In the genomic region with DNA sequence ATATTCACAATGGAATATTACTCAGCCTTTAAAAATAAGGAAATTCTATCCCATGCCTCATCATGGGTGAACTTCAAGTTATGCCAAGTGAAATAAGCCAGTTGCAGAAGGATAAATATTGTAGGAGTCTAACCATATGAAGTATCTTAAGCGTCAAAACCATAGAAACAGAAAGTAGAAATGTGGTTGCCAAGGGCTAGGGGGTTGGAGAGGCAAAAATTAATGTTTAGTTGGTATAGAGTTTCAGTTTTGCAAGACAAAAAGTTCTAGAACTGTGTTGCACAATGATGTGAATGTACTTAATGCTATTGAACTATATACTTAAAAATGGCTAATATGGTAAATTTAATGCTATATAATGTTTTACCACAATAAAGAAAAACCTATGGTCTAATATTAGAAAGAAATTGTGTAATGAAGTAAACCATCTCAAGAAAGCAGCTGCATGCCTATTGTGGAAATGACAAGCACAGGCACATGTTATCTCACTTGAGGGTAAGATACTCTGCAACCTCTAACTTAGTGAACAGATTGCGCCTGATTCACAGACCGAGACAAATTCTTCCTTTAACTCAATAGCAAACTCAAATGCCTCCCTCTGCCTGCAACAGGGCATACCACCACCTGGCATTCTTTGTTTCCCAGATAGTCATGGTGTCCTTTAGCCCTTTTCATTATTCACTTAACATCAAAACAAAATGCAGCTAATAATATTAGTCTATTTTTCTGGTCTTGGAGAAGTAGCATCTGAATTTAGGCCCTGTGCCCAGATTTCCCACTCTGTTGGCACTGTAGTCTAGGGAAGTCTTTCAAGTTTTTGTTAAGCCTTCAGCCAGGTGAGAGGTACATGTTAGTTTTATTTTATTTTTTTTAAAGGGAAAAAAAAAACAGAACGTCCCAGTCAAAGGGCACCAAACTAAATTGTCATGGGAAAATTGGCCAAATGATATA, we compare ENCODE assay signal across 17 cellular contexts.
A peak's percentile ranks its signal among the peaks of the same experiment; 100 is the strongest.
DNase-seq lines count a peak whose midpoint lies in the region; ATAC-seq and TF ChIP-seq lines count a peak whose summit lies in the region.
"Had no signal": no experiment of that assay in that cellular context is flagged by ENCODE, and none has a peak within 500 bp of the region (broad histone marks: within the 10 kb centered on the region; RNA-seq: fewer than 3 reads in every experiment).

No MANE protein-coding gene starts in this region.

- H4K20me1 ChIP-seq in GM23338 (replicated peaks; ENCODE audit: insufficient read depth), result no peaks in the 10 kb centered on the region

- H3K4me1 ChIP-seq in GM23338 (ENCODE audit: insufficient read depth) (peaks cover 12% of the 10 kb centered on the region), thyroid gland (peaks cover 24 to 28% of the 10 kb centered on the region in 2 donors), gastrocnemius medialis (no peaks in the 10 kb centered on the region)
- H3K4me1 ChIP-seq: esophagus muscularis mucosa, spleen had no signal

- H3K4me1 Mint-ChIP-seq in GM23338, result peaks cover 15% of the 10 kb centered on the region; the same call in 2 of the 3 replicates
- H3K4me1 Mint-ChIP-seq: CD8-positive, alpha-beta memory T cell; central memory CD8-positive, alpha-beta T cell had no signal

- POLR2A ChIA-PET in HEK293T (lab: Yijun Ruan, JAX), result no interaction called here

- H3F3A ChIP-seq in GM23338 (replicated peaks; ENCODE audit: low read depth), result no peaks in the 10 kb centered on the region

- no peak overlapping the region for H3K4me3 Mint-ChIP-seq in GM23338
- H3K4me3 Mint-ChIP-seq: CD8-positive, alpha-beta memory T cell; central memory CD8-positive, alpha-beta T cell had no signal

- 52% methylated on average over 4 of the region's 4 CpGs for WGBS in thyroid gland, 2 donors

- H3K9me2 ChIP-seq in GM23338 (ENCODE audit: insufficient read depth), result no peaks in the 10 kb centered on the region; the same call in 1 of the 2 replicates

- in situ Hi-C loops in gastrocnemius medialis (cut with MboI; ENCODE audit: low sequenced_read_pairs in 4 of 4), result no loop called here

- H3K27ac ChIP-seq in GM23338 (ENCODE audit: low read depth) (no peak overlapping the region), thyroid gland (peak overlapping the region; percentile 42 to 76 (median 72)), gastrocnemius medialis (no peak overlapping the region)
- H3K27ac ChIP-seq: 22Rv1, esophagus muscularis mucosa, spleen, transverse colon had no signal

- H3K36me3 ChIP-seq in GM23338 (ENCODE audit: insufficient read depth) (no peaks in the 10 kb centered on the region), thyroid gland (no peaks in the 10 kb centered on the region), gastrocnemius medialis (no peaks in the 10 kb centered on the region)
- H3K36me3 ChIP-seq: esophagus muscularis mucosa, spleen, transverse colon had no signal

- TF ChIP-seq POLR2A in thyroid gland (IDR thresholded peaks at IDR 0.05), result no peak
- no peak for TF ChIP-seq POLR2A in gastrocnemius medialis (IDR thresholded peaks at IDR 0.05)

- no peaks in the 10 kb centered on the region for H3K27me3 ChIP-seq in GM23338 (ENCODE audit: insufficient read depth)
- no peaks in the 10 kb centered on the region for H3K27me3 ChIP-seq in thyroid gland
- no peaks in the 10 kb centered on the region for H3K27me3 ChIP-seq in gastrocnemius medialis
- H3K27me3 ChIP-seq: esophagus muscularis mucosa, transverse colon had no signal

- no peak overlapping the region for H3K4me2 ChIP-seq in GM23338

- no peaks in the 10 kb centered on the region for H3K79me2 ChIP-seq in GM23338 (replicated peaks; ENCODE audit: insufficient read depth)

- intact Hi-C loops in thyroid gland (cut with DNase I), result no loop called here
- intact Hi-C loops in gastrocnemius medialis (cut with DNase I; ENCODE audit: low total_unique reads), result no loop called here

- TF ChIP-seq CTCF in GM23338 (conservative IDR thresholded peaks at IDR 0.05; ENCODE audit: low read depth in 2 of 2) (no peak), thyroid gland (IDR thresholded peaks at IDR 0.05) (peak in 2 of 6 experiments; percentile 20 to 39), gastrocnemius medialis (IDR thresholded peaks at IDR 0.05 in 4 of 5, conservative IDR thresholded peaks at IDR 0.05 in 1 of 5) (no peak)

- peak; percentile 16 for DNase-seq in DMS79 treated with DMSO at 0.1 percent for 48 hours (lab: John Stamatoyannopoulos, UW)
- no peak for DNase-seq in DMS79 (lab: John Stamatoyannopoulos, UW)
- DNase-seq in GM23338 (ENCODE audit: low spot score), result peak; percentile 4
- DNase-seq in thyroid gland, result peak; percentile 72 to 75
- DNase-seq in gastrocnemius medialis, result no peak
- no peak for DNase-seq in HEK293T (ENCODE audit: extremely low spot score)
- DNase-seq: CD8-positive, alpha-beta memory T cell; NCI-H1105 treated with DMSO at 0.1 percent for 48 hours; NCI-H526 treated with DMSO at 0.1 percent for 48 hours; spleen; transverse colon had no signal

- no peaks in the 10 kb centered on the region for H3K27me3 Mint-ChIP-seq in GM23338 (ENCODE audit: insufficient read depth, low read depth, poor library complexity)

- no peaks in the 10 kb centered on the region for H3K9me3 Mint-ChIP-seq in GM23338
- H3K9me3 Mint-ChIP-seq: activated naive CD4-positive, alpha-beta T cell treated with anti-CD3 and anti-CD28 coated beads, Interleukin-2, amount 50 U/mL, for 72 hours; CD8-positive, alpha-beta memory T cell; central memory CD8-positive, alpha-beta T cell had no signal

- no peak for ATAC-seq in GM23338
- ATAC-seq in HG03354 (IDR thresholded peaks at IDR 0.05; ENCODE audit: poor library complexity, severe bottlenecking, unreplicated experiment), result peak; percentile 87
- ATAC-seq in gastrocnemius medialis, result no peak
- ATAC-seq in HG03280 (IDR thresholded peaks at IDR 0.05; ENCODE audit: unreplicated experiment), result no peak
- ATAC-seq: activated naive CD4-positive, alpha-beta T cell treated with anti-CD3 and anti-CD28 coated beads, Interleukin-2, amount 50 U/mL, for 72 hours had no signal

- no peaks in the 10 kb centered on the region for H3K9me3 ChIP-seq in thyroid gland
- H3K9me3 ChIP-seq in gastrocnemius medialis, result no peaks in the 10 kb centered on the region
- H3K9me3 ChIP-seq: esophagus muscularis mucosa, spleen, transverse colon had no signal

- H3K4me3 ChIP-seq in GM23338, result no peak overlapping the region
- H3K4me3 ChIP-seq in thyroid gland (replicated peaks in 1 of 3), result no peak overlapping the region
- H3K4me3 ChIP-seq in gastrocnemius medialis, result no peak overlapping the region
- H3K4me3 ChIP-seq: esophagus muscularis mucosa, spleen, transverse colon had no signal

- no peaks in the 10 kb centered on the region for H3K36me3 Mint-ChIP-seq in GM23338 (ENCODE audit: low read depth)
- H3K36me3 Mint-ChIP-seq: activated naive CD4-positive, alpha-beta T cell treated with anti-CD3 and anti-CD28 coated beads, Interleukin-2, amount 50 U/mL, for 72 hours; CD8-positive, alpha-beta memory T cell had no signal

- CTCF ChIA-PET in HEK293T (lab: Yijun Ruan, JAX), result no interaction called here

- no peak overlapping the region for H2AFZ ChIP-seq in GM23338

- H3K27ac Mint-ChIP-seq in GM23338, result no peak overlapping the region
- H3K27ac Mint-ChIP-seq: activated naive CD4-positive, alpha-beta T cell treated with anti-CD3 and anti-CD28 coated beads, Interleukin-2, amount 50 U/mL, for 72 hours; CD8-positive, alpha-beta memory T cell had no signal

TF ChIP-seq in GM23338, 12 proteins besides CTCF, POLR2A, EP300 and RAD21 (continues in another document):
- no peak for TF ChIP-seq POLR2AphosphoS5 (IDR thresholded peaks at IDR 0.05; ENCODE audit: low read depth)

TF ChIP-seq in HEK293T, 16 proteins besides CTCF, POLR2A, EP300 and RAD21:
- TF ChIP-seq FOXA1 (IDR thresholded peaks at IDR 0.05) (no peak), ELF4 (IDR thresholded peaks at IDR 0.05) (no peak)

Comparison
In these comparisons a context has a peak if more than half of its experiments do, and no peak if none do; other contexts are left out.
1. DNase-seq: peak in DMS79 treated with DMSO at 0.1 percent for 48 hours (single experiment), GM23338 (single experiment) and thyroid gland (2 of 2); none in DMS79 (single experiment), gastrocnemius medialis (0 of 2) and HEK293T (single experiment).
2. H3K27ac ChIP-seq: peak in thyroid gland (3 of 3); none in GM23338 (single experiment) and gastrocnemius medialis (0 of 4).